8 cellular contexts compared by ENCODE assay signal in genomic region chr3:129183569-129184395, GRCh38. TPM values are rescaled to one million over a fixed set of nuclear protein-coding genes. Genes with fewer than 3 reads are reported as not detected.
DNase-seq lines count a peak whose midpoint lies in the region; ATAC-seq and TF ChIP-seq lines count a peak whose summit lies in the region.

Gene CNBP (minus strand): TSS chr3:129183896. CDS start chr3:129171757, 12,139 bp downstream.

- peak within 1 kb of the TSS; percentile 95 for H3K27ac ChIP-seq in KOPT-K1 (ENCODE audit: low read depth, low read length, poor library complexity, severe bottlenecking)
- peak within 1 kb of the TSS; percentile 97 to 98 (median 98) for H3K27ac ChIP-seq in Peyer's patch
- H3K27ac ChIP-seq in muscle layer of duodenum (ENCODE audit: low read length), result peak within 1 kb of the TSS; percentile 100

- H3K9me3 ChIP-seq in KOPT-K1 (ENCODE audit: insufficient read depth, low read length, poor library complexity, severe bottlenecking) (no peaks in the 10 kb centered on the region), Peyer's patch (no peaks in the 10 kb centered on the region), muscle layer of duodenum (ENCODE audit: control insufficient read depth in 1 of 2, low read length in 2 of 2) (no peaks in the 10 kb centered on the region)

- peak in 1 of 6 experiments; percentile 16 for TF ChIP-seq CTCF in Peyer's patch (IDR thresholded peaks at IDR 0.05)

- peak; percentile 96 to 97 for TF ChIP-seq POLR2A in Peyer's patch (IDR thresholded peaks at IDR 0.05)

- ATAC-seq in GM21786 (IDR thresholded peaks at IDR 0.05; ENCODE audit: unreplicated experiment) (peak; percentile 97), esophagus mucosa (peak; percentile 99)

- H3K27me3 ChIP-seq in Peyer's patch (no peaks in the 10 kb centered on the region), muscle layer of duodenum (ENCODE audit: low read depth, low read length) (no peaks in the 10 kb centered on the region)

- peaks cover 27% of the 10 kb centered on the region for H3K36me3 ChIP-seq in KOPT-K1 (ENCODE audit: insufficient read depth, low read length)
- peaks cover 0 to 4% (median 0%) of the 10 kb centered on the region in 3 donors for H3K36me3 ChIP-seq in Peyer's patch
- peaks cover 0 to 4% of the 10 kb centered on the region in 2 donors for H3K36me3 ChIP-seq in muscle layer of duodenum (ENCODE audit: control insufficient read depth in 1 of 2, insufficient read depth in 2 of 2, low read length in 2 of 2)

- DNase-seq in DMS79 (lab: John Stamatoyannopoulos, UW) (peak; percentile 81), Peyer's patch (peak; percentile 91 to 97 (median 96))
- DNase-seq in activated T-cell treated with anti-CD3 and anti-CD28 coated beads, Interleukin-2, amount 50 U/mL, for 48 hours, result peak; percentile 94 to 96
- peak; percentile 79 for DNase-seq in stimulated activated CD8-positive, alpha-beta memory T cell treated with anti-CD3 and anti-CD28 coated beads, Interleukin-7, amount 100 ng/mL, for 24 hours (ENCODE audit: low read depth)

- H3K4me3 ChIP-seq in Peyer's patch, result peak within 1 kb of the TSS; percentile 71 to 94 (median 84)
- H3K4me3 ChIP-seq in muscle layer of duodenum (ENCODE audit: low read depth in 1 of 2, low read length in 2 of 2), result peak within 1 kb of the TSS; percentile 82 to 90

- H3K4me1 ChIP-seq in Peyer's patch (peaks cover under 1 to 37% (median 25%) of the 10 kb centered on the region in 4 donors), muscle layer of duodenum (ENCODE audit: control insufficient read depth in 1 of 2, insufficient read depth in 2 of 2, low read length in 2 of 2) (peaks cover 7 to 32% of the 10 kb centered on the region in 2 donors)

RNA-seq across cellular contexts. Expression of gene CNBP, which starts in this region (rescaled TPM):
- total RNA-seq in Peyer's patch, result 100 to 1,000 TPM; 191 to 261 (median 231) TPM
- 236 TPM for total RNA-seq in esophagus mucosa

Comparison
In these comparisons a context has a peak if more than half of its experiments do, and no peak if none do; other contexts are left out.
1. Peak in every context shown above with its lines: DNase-seq, ATAC-seq, H3K4me3 ChIP-seq and H3K27ac ChIP-seq.